11 cellular contexts compared by ENCODE assay signal in the genomic region with DNA sequence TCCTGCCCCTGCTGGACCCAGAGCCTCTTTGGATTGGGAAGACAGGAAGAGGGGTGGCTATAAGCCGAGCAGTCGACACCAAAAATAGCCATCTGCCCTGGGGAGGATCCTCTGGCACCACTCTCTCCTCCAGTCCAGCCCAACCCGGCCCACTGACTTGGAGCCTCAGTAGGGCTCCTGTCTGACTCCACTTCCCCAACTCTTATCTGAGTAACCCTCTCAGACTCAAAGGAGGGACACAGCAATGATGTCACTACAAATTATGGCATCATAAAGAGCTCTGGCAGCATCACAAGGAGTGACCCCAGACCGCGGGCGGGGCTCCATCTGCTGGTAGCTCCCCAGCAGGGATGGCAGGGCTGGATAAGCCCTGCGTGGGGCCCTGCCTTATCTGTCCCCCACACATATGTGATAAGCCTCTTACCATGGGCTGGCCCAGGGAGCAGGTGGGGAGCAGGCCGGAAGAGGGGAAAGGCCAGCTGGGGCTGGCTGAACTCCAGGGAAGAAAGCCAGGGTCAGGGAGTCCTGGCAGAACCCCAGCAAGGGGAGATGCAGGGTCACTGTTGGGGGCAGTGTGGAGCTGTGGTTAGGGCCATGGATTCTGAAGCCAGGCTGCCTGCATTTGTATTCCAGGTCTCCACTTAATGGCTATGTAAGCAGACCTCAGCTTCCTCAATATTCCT. TPM values are rescaled to one million over a fixed set of nuclear protein-coding genes. Genes with fewer than 3 reads are reported as not detected.
DNase-seq lines count a peak whose midpoint lies in the region; ATAC-seq and TF ChIP-seq lines count a peak whose summit lies in the region.
"Had no signal": no experiment of that assay in that cellular context is flagged by ENCODE, and none has a peak within 500 bp of the region (broad histone marks: within the 10 kb centered on the region; RNA-seq: fewer than 3 reads in every experiment).

No MANE protein-coding gene starts in this region.

- H3K27ac Mint-ChIP-seq in Caco-2 (ENCODE audit: unreplicated experiment): peak overlapping the region; percentile 48
- H3K27ac Mint-ChIP-seq: CD4-positive, alpha-beta T cell; effector memory CD8-positive, alpha-beta T cell had no signal

- no peaks in the 10 kb centered on the region for H3K27me3 ChIP-seq in Caco-2 (replicated peaks; ENCODE audit: control insufficient read depth, insufficient read depth, low read length)
- no peaks in the 10 kb centered on the region for H3K27me3 ChIP-seq in RWPE2 (ENCODE audit: insufficient read depth, poor library complexity, severe bottlenecking)
- H3K27me3 ChIP-seq in esophagus squamous epithelium: no peaks in the 10 kb centered on the region
- no peaks in the 10 kb centered on the region for H3K27me3 ChIP-seq in ovary

- H3K4me1 Mint-ChIP-seq in Caco-2 (ENCODE audit: low read depth, unreplicated experiment): peaks cover 16% of the 10 kb centered on the region

- H3K4me1 ChIP-seq in Caco-2 (peaks cover 17% of the 10 kb centered on the region), RWPE2 (ENCODE audit: insufficient read depth, poor library complexity, severe bottlenecking) (peaks cover 29% of the 10 kb centered on the region), esophagus squamous epithelium (peaks cover 9 to 63% (median 35%) of the 10 kb centered on the region in 3 donors), ovary (ENCODE audit: insufficient read depth) (peaks cover 14% of the 10 kb centered on the region)

- intact Hi-C loops in Caco-2 (cut with micrococcal nuclease; ENCODE audit: unreplicated experiment) (loop anchor here (1.0 to 5.0 kb wide), 3 partner anchors 31 to 274 kb away; no protein-coding TSS in a partner anchor), esophagus squamous epithelium (cut with DNase I) (loop anchor here (5.0 to 10.0 kb wide), 2 partner anchors 34 to 91 kb away; partner anchors contain the start of gene IPO13), ovary (cut with DNase I) (loop anchor here in 1 of 4 donors (5.0 kb wide), 1 partner anchor 34 kb away; no protein-coding TSS in a partner anchor)

- no peak overlapping the region for H3K4me3 Mint-ChIP-seq in Caco-2 (ENCODE audit: unreplicated experiment)
- H3K4me3 Mint-ChIP-seq: CD4-positive, alpha-beta T cell; effector memory CD8-positive, alpha-beta T cell had no signal

- POLR2A ChIA-PET in Caco-2 (lab: Charles Lee): interaction anchor here (1.2 kb wide), 1 partner anchor 29 kb away, joined by 3 read pairs; no protein-coding TSS in a partner anchor

- DNase-seq in Caco-2: no peak
- no peak for DNase-seq in RWPE2 (ENCODE audit: low spot score)
- DNase-seq in esophagus squamous epithelium (lab: John Stamatoyannopoulos, UW): no peak
- peak in 4 of 5 donors; percentile 31 to 75 (median 56) for DNase-seq in ovary
- no peak for DNase-seq in T-helper 1 cell

- H3K4me3 ChIP-seq in Caco-2 (ENCODE audit: low read depth, low read length): no peak overlapping the region
- no peak overlapping the region for H3K4me3 ChIP-seq in RWPE2 (ENCODE audit: severe bottlenecking)
- H3K4me3 ChIP-seq in esophagus squamous epithelium: no peak overlapping the region
- no peak overlapping the region for H3K4me3 ChIP-seq in ovary

- H3K36me3 ChIP-seq in Caco-2 (ENCODE audit: control insufficient read depth, insufficient read depth, low read length) (no peaks in the 10 kb centered on the region), RWPE2 (ENCODE audit: low read depth) (no peaks in the 10 kb centered on the region), esophagus squamous epithelium (no peaks in the 10 kb centered on the region), ovary (no peaks in the 10 kb centered on the region)

- H3K27me3 Mint-ChIP-seq in Caco-2 (ENCODE audit: insufficient read depth, unreplicated experiment): no peaks in the 10 kb centered on the region
- H3K27me3 Mint-ChIP-seq: CD4-positive, alpha-beta T cell; effector memory CD8-positive, alpha-beta T cell had no signal

- WGBS in esophagus squamous epithelium, 2 donors: 47 to 59% methylated on average over 3 to 8 of the region's 8 CpGs
- 14 to 16% (median 15%) methylated on average over 8 of the region's 8 CpGs for WGBS in ovary, 3 donors

- no peak for TF ChIP-seq EP300 in ovary (IDR thresholded peaks at IDR 0.05)

- CTCF ChIA-PET in Caco-2 (lab: Charles Lee): interaction anchor here (1.0 to 1.8 kb wide), 6 partner anchors 13 to 272 kb away, joined by 3 to 16 read pairs (median 5); no protein-coding TSS in a partner anchor

- TF ChIP-seq POLR2A in esophagus squamous epithelium (IDR thresholded peaks at IDR 0.05) (no peak), ovary (IDR thresholded peaks at IDR 0.05) (no peak)

- no peaks in the 10 kb centered on the region for H3K9me3 Mint-ChIP-seq in Caco-2 (ENCODE audit: unreplicated experiment)
- H3K9me3 Mint-ChIP-seq: CD4-positive, alpha-beta T cell; effector memory CD8-positive, alpha-beta T cell had no signal

- no peaks in the 10 kb centered on the region for H3K36me3 Mint-ChIP-seq in Caco-2 (ENCODE audit: insufficient read depth, unreplicated experiment)

- BruUV-seq in Caco-2 (replicated peaks; lab: Mats Ljungman, UMichigan): no TSS peak

- H3K9me3 ChIP-seq in Caco-2: no peaks in the 10 kb centered on the region
- no peaks in the 10 kb centered on the region for H3K9me3 ChIP-seq in RWPE2 (ENCODE audit: severe bottlenecking)
- no peaks in the 10 kb centered on the region for H3K9me3 ChIP-seq in esophagus squamous epithelium
- H3K9me3 ChIP-seq in ovary: no peaks in the 10 kb centered on the region

- no peak; the same call in 2 of the 3 replicates for ATAC-seq in RWPE2 (ENCODE audit: low read depth)
- ATAC-seq in HG03039 (IDR thresholded peaks at IDR 0.05; ENCODE audit: unreplicated experiment): no peak
- no peak for ATAC-seq in HG03521 (IDR thresholded peaks at IDR 0.05; ENCODE audit: unreplicated experiment)
- ATAC-seq in GM21526 (IDR thresholded peaks at IDR 0.05; ENCODE audit: low FRiP score, unreplicated experiment): no peak

- no peak for TF ChIP-seq CTCF in Caco-2 (IDR thresholded peaks at IDR 0.05; ENCODE audit: insufficient read depth in 1 of 2, low read depth in 1 of 2, low read length in 1 of 2, severe bottlenecking in 1 of 2, unreplicated experiment in 1 of 2)
- no peak for TF ChIP-seq CTCF in RWPE2 (IDR thresholded peaks at IDR 0.05; ENCODE audit: poor library complexity, severe bottlenecking)
- TF ChIP-seq CTCF in esophagus squamous epithelium (IDR thresholded peaks at IDR 0.05): no peak
- no peak for TF ChIP-seq CTCF in ovary (IDR thresholded peaks at IDR 0.05)

- H3K27ac ChIP-seq in RWPE2 (ENCODE audit: poor library complexity, severe bottlenecking) (peak overlapping the region; percentile 7), esophagus squamous epithelium (peak overlapping the region; percentile 26 to 71 (median 62)), ovary (peak overlapping the region in 1 of 2 donors; percentile 33)

RNA-seq across cellular contexts. Expression of gene SLC6A9, which starts 4.6 kb away (rescaled TPM):
- total RNA-seq in Caco-2 (2022): 35.9 and 45.0 TPM in 2 replicates
- total RNA-seq in esophagus squamous epithelium: 10 to 100 TPM; 10.4 to 40.0 (median 23.2) TPM
- total RNA-seq in ovary: 10 to 100 TPM in 1 of 7 donors, 1 to 10 TPM in 6; 1.1 to 74.1 (median 4.6) TPM
- polyA plus RNA-seq in ovary: 10 to 100 TPM in 1 of 2 donors, 1 to 10 TPM in 1; 2.1 to 14.1 TPM
- total RNA-seq: mononuclear cell had no signal

RNA-seq across cellular contexts. Expression of gene CCDC24, which starts 44.5 kb away (rescaled TPM):
- total RNA-seq in Caco-2 (2022): 5.1 and 5.2 TPM in 2 replicates
- 1 to 10 TPM; 3.0 to 7.3 (median 4.7) TPM for total RNA-seq in esophagus squamous epithelium
- total RNA-seq in ovary: 10 to 100 TPM in 1 of 7 donors, 1 to 10 TPM in 6; 2.1 to 23.3 (median 7.3) TPM
- polyA plus RNA-seq in ovary: 1 to 10 TPM; 1.1 to 6.2 TPM

RNA-seq across cellular contexts. Expression of gene B4GALT2, which starts 56.9 kb away (rescaled TPM):
- total RNA-seq in Caco-2 (2022) (28.6 and 31.5 TPM in 2 replicates), esophagus squamous epithelium (10 to 100 TPM; 38.9 to 59.3 (median 48.3) TPM), ovary (10 to 100 TPM; 11.9 to 51.3 (median 33.9) TPM)
- 10 to 100 TPM; 14.4 to 22.1 TPM for polyA plus RNA-seq in ovary

Comparison
In these comparisons a context has a peak if more than half of its experiments do, and no peak if none do; other contexts are left out.
1. DNase-seq: peak in ovary (4 of 5); none in Caco-2 (0 of 2), RWPE2 (single experiment), esophagus squamous epithelium (single experiment) and T-helper 1 cell (0 of 5).